In the genomic region with DNA sequence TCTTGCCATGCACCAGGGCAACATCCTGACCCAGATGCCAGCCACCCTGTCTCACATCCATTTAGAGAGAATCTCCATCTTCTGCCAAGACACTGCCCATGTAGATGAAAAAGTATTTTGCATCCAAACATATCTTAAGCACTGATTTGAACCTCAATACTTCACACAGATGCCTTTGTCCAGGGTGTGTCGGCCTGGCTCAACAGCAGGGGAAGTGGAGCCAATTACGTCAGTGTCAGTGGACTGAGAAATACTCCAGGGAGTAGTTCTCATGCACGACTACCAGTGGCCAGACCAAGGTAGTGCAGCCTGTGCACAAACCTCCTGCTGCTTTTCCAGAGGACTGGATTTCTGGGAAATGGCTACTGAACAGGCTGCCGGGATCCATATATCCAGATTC, we compare ENCODE assay signal across 8 cellular contexts.
DNase-seq lines count a peak whose midpoint lies in the region; ATAC-seq, FAIRE-seq and TF ChIP-seq lines count a peak whose summit lies in the region.
"Not testable (repeated sequence)": the region's sequence is repeated elsewhere in the genome, so short reads cannot be mapped to it uniquely, and the experiment has no call there.

No MANE protein-coding gene starts in this region.

- not testable (repeated sequence) for H3K4me2 ChIP-seq in HepG2 (ENCODE audit: low read depth, low read length)

- not testable (repeated sequence) for H3K9ac ChIP-seq in HepG2 (ENCODE audit: insufficient read depth, low read depth, low read length)

- not testable (repeated sequence) for H3K9me3 ChIP-seq in Panc1 (ENCODE audit: control insufficient read depth, insufficient read depth, low read depth, low read length); body of pancreas
- H3K9me3 ChIP-seq in HepG2 (ENCODE audit: low read length), result peaks cover 32% of the 10 kb centered on the region

- not testable (repeated sequence) for H3K27me3 ChIP-seq in Panc1 (ENCODE audit: control insufficient read depth, insufficient read depth, low read length); body of pancreas; HepG2 (ENCODE audit: control insufficient read depth in 1 of 2, insufficient read depth in 2 of 2, low read length in 2 of 2)

- H3K27ac ChIP-seq in 22Rv1; Panc1 (ENCODE audit: low read length); body of pancreas; HepG2 (ENCODE audit: extremely low read length, insufficient read depth, low read length): not testable (repeated sequence)

- TF ChIP-seq POLR2A in body of pancreas (IDR thresholded peaks at IDR 0.05); HepG2 (IDR thresholded peaks at IDR 0.05; ENCODE audit: insufficient read depth in 1 of 2, low read depth in 2 of 2, low read length in 2 of 2): not testable (repeated sequence)

- not testable (repeated sequence) for H4K20me1 ChIP-seq in HepG2 (ENCODE audit: insufficient read depth, low read length)

- in situ Hi-C loops in Panc1 (cut with HindIII; ENCODE audit: low pct_unique_long_range_greater_than_20kb, low sequenced_read_pairs); HepG2 (cut with HindIII; ENCODE audit: extremely low pct_ligation_motif_present, low pct_unique_long_range_greater_than_20kb): not testable (repeated sequence)

- H2AFZ ChIP-seq in HepG2 (ENCODE audit: low read length), result not testable (repeated sequence)

- FAIRE-seq in HepG2 (lab: Jason Lieb, UNC), result not testable (repeated sequence)

- not testable (repeated sequence) for TF ChIP-seq RAD21 in HepG2 (CRISPR knock-in tag; IDR thresholded peaks at IDR 0.05)

- BruUV-seq in Panc1 (replicated peaks; lab: Mats Ljungman, UMichigan); HepG2 (replicated peaks; lab: Mats Ljungman, UMichigan): not testable (repeated sequence)

- WGBS in body of pancreas, 2 donors, result 22 to 35% methylated on average over 3 of the region's 4 CpGs
- WGBS in HepG2 (ENCODE audit: low lambda C conversion rate), result 3% methylated on average over 4 of the region's 4 CpGs

- not testable (repeated sequence) for DNase-seq in Panc1 (ENCODE audit: low read depth, low spot score); HepG2 (ENCODE audit: low spot score)
- DNase-seq in body of pancreas (peak; percentile 12 to 25 (median 18)), cardiac septum (ENCODE audit: low spot score) (peak; percentile 68), left ventricle myocardium superior (peak; percentile 58), posterior vena cava (ENCODE audit: low spot score) (peak; percentile 81)

- not testable (repeated sequence) for H3K4me3 ChIP-seq in Panc1 (ENCODE audit: low read depth in 2 of 2, low read length in 2 of 2); body of pancreas; HepG2 (replicated peaks in 1 of 3; ENCODE audit: insufficient read depth in 1 of 3, low read depth in 2 of 3, low read length in 3 of 3)

- CTCF ChIA-PET in Panc1 (lab: Charles Lee); HepG2 (lab: Yijun Ruan, JAX; ENCODE audit: low intra/inter-chr PET ratio, low total read pairs): not testable (repeated sequence)

- peak; percentile 40 for TF ChIP-seq CTCF in 22Rv1 (IDR thresholded peaks at IDR 0.05)
- peak; percentile 19; the same call in 1 of the 2 replicates for TF ChIP-seq CTCF in LNCAP (IDR thresholded peaks at IDR 0.05)
- 0 out of 2 replicates have a peak, but pooled peaks have one; percentile 14 for TF ChIP-seq CTCF in Panc1 (IDR thresholded peaks at IDR 0.05)
- TF ChIP-seq CTCF in body of pancreas (IDR thresholded peaks at IDR 0.05); HepG2 (CRISPR knock-in tag; IDR thresholded peaks at IDR 0.05): not testable (repeated sequence)

- ATAC-seq in Panc1, body of pancreas, left ventricle myocardium superior, HepG2: not testable (repeated sequence)

- POLR2A ChIA-PET in Panc1 (lab: Charles Lee); HepG2 (lab: Yijun Ruan, JAX): not testable (repeated sequence)

- H3K36me3 ChIP-seq in Panc1 (ENCODE audit: control insufficient read depth, insufficient read depth, low read length); body of pancreas (replicated peaks in 1 of 2; ENCODE audit: insufficient read depth in 1 of 2, low read depth in 2 of 2); HepG2 (replicated peaks in 1 of 2; ENCODE audit: control insufficient read depth in 1 of 2, insufficient read depth in 2 of 2, low read length in 2 of 2): not testable (repeated sequence)

- not testable (repeated sequence) for TF ChIP-seq EP300 in HepG2 (IDR thresholded peaks at IDR 0.05; ENCODE audit: low read depth in 2 of 2, low read length in 2 of 2); HepG2 (CRISPR knock-in tag; IDR thresholded peaks at IDR 0.05; ENCODE audit: borderline replicate concordance)

- not testable (repeated sequence) for H3K4me1 ChIP-seq in Panc1 (ENCODE audit: control insufficient read depth, insufficient read depth, low read length); body of pancreas; HepG2 (ENCODE audit: insufficient read depth, low read length)

- intact Hi-C loops in Panc1 (cut with micrococcal nuclease; ENCODE audit: unreplicated experiment); body of pancreas (cut with DNase I); cardiac septum (cut with DNase I); left ventricle myocardium superior (cut with micrococcal nuclease); HepG2 (cut with micrococcal nuclease; ENCODE audit: unreplicated experiment); posterior vena cava (cut with DNase I): not testable (repeated sequence)

- H3K79me2 ChIP-seq in HepG2 (ENCODE audit: insufficient read depth, low read length), result not testable (repeated sequence)

TF ChIP-seq in HepG2, 621 proteins besides CTCF, POLR2A, EP300 and RAD21:
- TF ChIP-seq GABPB1 (CRISPR knock-in tag; IDR thresholded peaks at IDR 0.05), result peak; percentile 23; the same call in 1 of the 2 replicates
- TF ChIP-seq, protein P1, sequence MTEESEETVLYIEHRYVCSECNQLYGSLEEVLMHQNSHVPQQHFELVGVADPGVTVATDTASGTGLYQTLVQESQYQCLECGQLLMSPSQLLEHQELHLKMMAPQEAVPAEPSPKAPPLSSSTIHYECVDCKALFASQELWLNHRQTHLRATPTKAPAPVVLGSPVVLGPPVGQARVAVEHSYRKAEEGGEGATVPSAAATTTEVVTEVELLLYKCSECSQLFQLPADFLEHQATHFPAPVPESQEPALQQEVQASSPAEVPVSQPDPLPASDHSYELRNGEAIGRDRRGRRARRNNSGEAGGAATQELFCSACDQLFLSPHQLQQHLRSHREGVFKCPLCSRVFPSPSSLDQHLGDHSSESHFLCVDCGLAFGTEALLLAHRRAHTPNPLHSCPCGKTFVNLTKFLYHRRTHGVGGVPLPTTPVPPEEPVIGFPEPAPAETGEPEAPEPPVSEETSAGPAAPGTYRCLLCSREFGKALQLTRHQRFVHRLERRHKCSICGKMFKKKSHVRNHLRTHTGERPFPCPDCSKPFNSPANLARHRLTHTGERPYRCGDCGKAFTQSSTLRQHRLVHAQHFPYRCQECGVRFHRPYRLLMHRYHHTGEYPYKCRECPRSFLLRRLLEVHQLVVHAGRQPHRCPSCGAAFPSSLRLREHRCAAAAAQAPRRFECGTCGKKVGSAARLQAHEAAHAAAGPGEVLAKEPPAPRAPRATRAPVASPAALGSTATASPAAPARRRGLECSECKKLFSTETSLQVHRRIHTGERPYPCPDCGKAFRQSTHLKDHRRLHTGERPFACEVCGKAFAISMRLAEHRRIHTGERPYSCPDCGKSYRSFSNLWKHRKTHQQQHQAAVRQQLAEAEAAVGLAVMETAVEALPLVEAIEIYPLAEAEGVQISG (CRISPR knock-in tag; IDR thresholded peaks at IDR 0.05), result 0 out of 2 replicates have a peak, but pooled peaks have one; percentile 29
